Comparison of ENCODE assay signal across 24 cellular contexts in genomic region chr2:180495606-180496005, GRCh38.
DNase-seq lines count a peak whose midpoint lies in the region; ATAC-seq and TF ChIP-seq lines count a peak whose summit lies in the region.
"Had no signal": no experiment of that assay in that cellular context is flagged by ENCODE, and none has a peak within 500 bp of the region (broad histone marks: within the 10 kb centered on the region; RNA-seq: fewer than 3 reads in every experiment).

No MANE protein-coding gene starts in this region.

- peak; percentile 98 for ATAC-seq in PC-3
- no peak for ATAC-seq in GM21529 (IDR thresholded peaks at IDR 0.05; ENCODE audit: unreplicated experiment)
- ATAC-seq in GM19023 (IDR thresholded peaks at IDR 0.05; ENCODE audit: unreplicated experiment) = no peak
- no peak for ATAC-seq in HG02571 (IDR thresholded peaks at IDR 0.05; ENCODE audit: unreplicated experiment)
- ATAC-seq: left colon; naive thymus-derived CD8-positive, alpha-beta T cell; T-helper 17 cell had no signal

- H3K9ac ChIP-seq in GM23248 (no peak overlapping the region), PC-3 (ENCODE audit: low read length) (no peak overlapping the region), fibroblast of lung (ENCODE audit: insufficient read depth, low read length) (no peak overlapping the region)

- TF ChIP-seq CTCF in PC-3 (conservative IDR thresholded peaks at IDR 0.05; ENCODE audit: low read depth, low read length) (no peak), fibroblast of lung (conservative IDR thresholded peaks at IDR 0.05 in 1 of 2, IDR thresholded peaks at IDR 0.05 in 1 of 2; ENCODE audit: low read depth in 1 of 2, low read length in 2 of 2) (no peak)

- H3K79me2 ChIP-seq in GM23248 (ENCODE audit: insufficient read depth) (no peaks in the 10 kb centered on the region), PC-3 (ENCODE audit: low read length) (no peaks in the 10 kb centered on the region), fibroblast of lung (ENCODE audit: control insufficient read depth, insufficient read depth, low read length) (no peaks in the 10 kb centered on the region)

- POLR2A ChIA-PET in PC-3 (lab: Charles Lee; ENCODE audit: unreplicated experiment) = no interaction called here

- 47 to 58% methylated on average over 2 of the region's 2 CpGs for WGBS in GM23248 (ENCODE audit: low coverage in 1 of 2, low lambda C conversion rate in 2 of 2, missing lambda C conversion rate in 2 of 2), 2 experiments

- no peak overlapping the region for H2AFZ ChIP-seq in GM23248
- peak overlapping the region; percentile 56 for H2AFZ ChIP-seq in PC-3 (ENCODE audit: low read length)
- H2AFZ ChIP-seq in fibroblast of lung (ENCODE audit: low read length) = no peak overlapping the region

- H3F3A ChIP-seq in GM23248 (ENCODE audit: insufficient read depth) (no peaks in the 10 kb centered on the region), PC-3 (ENCODE audit: low read length, unreplicated experiment) (no peaks in the 10 kb centered on the region)

- H3K4me2 ChIP-seq in GM23248 (ENCODE audit: unreplicated experiment) = no peak overlapping the region
- peak overlapping the region; percentile 40 for H3K4me2 ChIP-seq in PC-3 (ENCODE audit: low read length)
- H3K4me2 ChIP-seq in fibroblast of lung (ENCODE audit: extremely low read depth, insufficient read depth, low read length) = no peak overlapping the region

- no peaks in the 10 kb centered on the region for H3K4me1 ChIP-seq in GM23248 (ENCODE audit: insufficient read depth)
- H3K4me1 ChIP-seq in PC-3 (ENCODE audit: insufficient read depth, low read length) = peaks cover 14% of the 10 kb centered on the region
- H3K4me1 ChIP-seq in fibroblast of lung (ENCODE audit: control insufficient read depth, extremely low read depth, insufficient read depth, low read length) = no peaks in the 10 kb centered on the region

- no peaks in the 10 kb centered on the region for H4K20me1 ChIP-seq in GM23248 (ENCODE audit: insufficient read depth)
- no peaks in the 10 kb centered on the region for H4K20me1 ChIP-seq in PC-3 (ENCODE audit: low read length)
- H4K20me1 ChIP-seq in fibroblast of lung (ENCODE audit: control insufficient read depth, extremely low read depth, insufficient read depth, low read length) = no peaks in the 10 kb centered on the region

- no peaks in the 10 kb centered on the region for H3K9me2 ChIP-seq in GM23248 (ENCODE audit: insufficient read depth)
- H3K9me2 ChIP-seq in PC-3 (replicated peaks; ENCODE audit: low read length) = no peaks in the 10 kb centered on the region

- no peaks in the 10 kb centered on the region for H3K9me3 ChIP-seq in GM23248 (ENCODE audit: low read depth)
- no peaks in the 10 kb centered on the region for H3K9me3 ChIP-seq in PC-3 (ENCODE audit: low read length)
- no peaks in the 10 kb centered on the region for H3K9me3 ChIP-seq in fibroblast of lung (ENCODE audit: control insufficient read depth, insufficient read depth, low read depth, low read length)

- H3K36me3 ChIP-seq in GM23248 (ENCODE audit: low read depth) = no peaks in the 10 kb centered on the region
- no peaks in the 10 kb centered on the region for H3K36me3 ChIP-seq in PC-3 (ENCODE audit: low read depth, low read length)
- no peaks in the 10 kb centered on the region for H3K36me3 ChIP-seq in fibroblast of lung (ENCODE audit: control insufficient read depth, insufficient read depth, low read length)
- H3K36me3 ChIP-seq: WERI-Rb-1 had no signal

- BruUV-seq in PC-3 (replicated peaks; lab: Mats Ljungman, UMichigan) = no TSS peak

- intact Hi-C loops in PC-3 (cut with micrococcal nuclease) = no loop called here

- no peak overlapping the region for H3K4me3 ChIP-seq in GM23248
- no peak overlapping the region for H3K4me3 ChIP-seq in PC-3 (ENCODE audit: low read length)
- no peak overlapping the region for H3K4me3 ChIP-seq in fibroblast of lung (replicated peaks in 1 of 4; ENCODE audit: control extremely low read depth in 1 of 4, insufficient read depth in 1 of 4, low read depth in 3 of 4, low read length in 4 of 4)
- no peak overlapping the region for H3K4me3 ChIP-seq in skeletal muscle cell (ENCODE audit: low read depth, low read length)

- DNase-seq in GM23248 (peak; percentile 38), PC-3 (peak; percentile 85), fibroblast of lung (ENCODE audit: low read depth in 2 of 2) (peak; percentile 51), skeletal muscle cell (ENCODE audit: low read depth) (peak; percentile 32)
- DNase-seq: activated CD4-positive, alpha-beta T cell treated with anti-CD3 and anti-CD28 coated beads, Interleukin-2, amount 50 U/mL, for 1 hour; activated CD8-positive, alpha-beta memory T cell treated with anti-CD3 and anti-CD28 coated beads, Interleukin-2, amount 50 U/mL, for 48 hours; activated effector memory CD4-positive, alpha-beta T cell treated with Interleukin-2 at 50 U/mL for 16 hours; CD8-positive, alpha-beta memory T cell; DND-41; glutamatergic neuron; KG1; left colon; mesendoderm; naive thymus-derived CD8-positive, alpha-beta T cell; NCI-H1048; NCI-H1930; NCI-H226; NCI-H82; stimulated activated CD4-positive, alpha-beta T cell treated with anti-CD3 and anti-CD28 coated beads, Interleukin-1b, Interleukin-23, amount 100 ng/mL, for 48 hours; T-helper 17 cell; WERI-Rb-1 had no signal

- H3K27ac ChIP-seq in GM23248 (no peak overlapping the region), PC-3 (ENCODE audit: low read length) (peak overlapping the region; percentile 62), fibroblast of lung (ENCODE audit: insufficient read depth, low read length) (no peak overlapping the region)
- H3K27ac ChIP-seq: WERI-Rb-1 had no signal

- CTCF ChIA-PET in PC-3 (lab: Charles Lee) = no interaction called here

- in situ Hi-C loops in GM23248 (cut with MboI) = no loop called here

- H3K27me3 ChIP-seq in GM23248 (replicated peaks; ENCODE audit: insufficient read depth) (no peaks in the 10 kb centered on the region), PC-3 (ENCODE audit: low read length) (no peaks in the 10 kb centered on the region), fibroblast of lung (ENCODE audit: control insufficient read depth, insufficient read depth, low read length) (no peaks in the 10 kb centered on the region)

Comparison
In these comparisons a context has a peak if more than half of its experiments do, and no peak if none do; other contexts are left out.
1. DNase-seq: peak in every context shown above with its lines; median percentile 85 in PC-3; 51 in fibroblast of lung; 38 in GM23248; 32 in skeletal muscle cell.